1 cellular context compared by ENCODE assay signal in genomic region chr7:105017263-105018051, GRCh38.
TF ChIP-seq lines count a peak whose summit lies in the region.

No MANE protein-coding gene starts in this region.

TF ChIP-seq in H1, 55 proteins besides CTCF, POLR2A, EP300 and RAD21:
- no peak for TF ChIP-seq CREB1 (IDR thresholded peaks at IDR 0.05)
- no peak for TF ChIP-seq SRF (IDR thresholded peaks at IDR 0.05; ENCODE audit: low read depth, low read length)
- TF ChIP-seq HDAC6 (IDR thresholded peaks at IDR 0.05; ENCODE audit: low read depth, low read length) = no peak
- no peak for TF ChIP-seq TEAD4 (IDR thresholded peaks at IDR 0.05; ENCODE audit: low read depth, low read length)
- no peak for TF ChIP-seq SP1 (IDR thresholded peaks at IDR 0.05; ENCODE audit: low read depth, low read length)
- TF ChIP-seq CBX5 (IDR thresholded peaks at IDR 0.05; ENCODE audit: low read depth, low read length) = no peak
- TF ChIP-seq KDM4A (IDR thresholded peaks at IDR 0.05; ENCODE audit: low read depth, low read length, severe bottlenecking) = no peak
- TF ChIP-seq TAF7 (optimal IDR thresholded peaks at IDR 0.05; ENCODE audit: borderline replicate concordance, low read depth, low read length) = no peak
- TF ChIP-seq POU5F1 (IDR thresholded peaks at IDR 0.05; ENCODE audit: low read depth, low read length) = no peak
- no peak for TF ChIP-seq SUZ12 (IDR thresholded peaks at IDR 0.05; ENCODE audit: low read length)
